Comparison of ENCODE assay signal across 26 cellular contexts in genomic region chr2:150415022-150415421, GRCh38.
"Had no signal": no experiment of that assay in that cellular context is flagged by ENCODE, and none has a peak within 500 bp of the region (broad histone marks: within the 10 kb centered on the region; RNA-seq: fewer than 3 reads in every experiment).

No MANE protein-coding gene starts in this region.

- H2AFZ ChIP-seq: hepatocyte had no signal

- H3K36me3 Mint-ChIP-seq: immature natural killer cell, naive B cell had no signal

- H3K27ac ChIP-seq: coronary artery, dorsolateral prefrontal cortex, esophagus muscularis mucosa, foreskin keratinocyte, gastroesophageal sphincter, heart left ventricle, hepatocyte, lower lobe of right lung had no signal

- H3K27ac Mint-ChIP-seq: immature natural killer cell, mesothelial cell of epicardium, naive B cell had no signal

- H3K4me2 ChIP-seq: hepatocyte had no signal

- H3K27me3 Mint-ChIP-seq: naive B cell had no signal

- H3K27me3 ChIP-seq: dorsolateral prefrontal cortex, esophagus muscularis mucosa, foreskin keratinocyte, gastroesophageal sphincter, heart left ventricle, hepatocyte had no signal

- H3K9me3 ChIP-seq: esophagus muscularis mucosa, gastroesophageal sphincter, heart left ventricle, lower lobe of right lung, mucosa of descending colon had no signal

- H3K4me3 Mint-ChIP-seq: immature natural killer cell, mesothelial cell of epicardium, naive B cell had no signal

- H3K4me1 ChIP-seq: foreskin keratinocyte, heart left ventricle, lower lobe of right lung had no signal

- DNase-seq: dermis blood vessel endothelial cell; dorsolateral prefrontal cortex; effector CD4-positive, alpha-beta T cell; effector memory CD4-positive, alpha-beta T cell; foreskin keratinocyte; heart left ventricle; hypothalamus; immature natural killer cell; islet precursor cell; kidney; kidney glomerular epithelial cell; left colon; left ventricle myocardium superior; lower lobe of right lung; mesenchymal stem cell; mucosa of descending colon; naive B cell had no signal

- ATAC-seq: foreskin keratinocyte, gastroesophageal sphincter, heart left ventricle, left colon, left lobe of liver, left ventricle myocardium superior, lower lobe of right lung, mucosa of descending colon had no signal

- H3K36me3 ChIP-seq: esophagus muscularis mucosa, gastroesophageal sphincter, heart left ventricle, lower lobe of right lung had no signal

- H3K79me2 ChIP-seq: hepatocyte had no signal

- H3K4me1 Mint-ChIP-seq: immature natural killer cell, naive B cell had no signal

- FAIRE-seq: colon, endothelial cell of umbilical vein, frontal cortex, kidney had no signal

- H3K4me3 ChIP-seq: coronary artery, dorsolateral prefrontal cortex, esophagus muscularis mucosa, gastroesophageal sphincter, heart left ventricle, hepatocyte, lower lobe of right lung, mucosa of descending colon had no signal
